In genomic region chr16:58001781-58002410, GRCh38 we compare ENCODE assay signal across 1 cellular context.
TF ChIP-seq lines count a peak whose summit lies in the region.

No MANE protein-coding gene starts in this region.

TF ChIP-seq in GM12878, 131 proteins besides CTCF, POLR2A, EP300 and RAD21:
- TF ChIP-seq SMC3 (IDR thresholded peaks at IDR 0.05; ENCODE audit: borderline replicate concordance, low read length), result no peak
- TF ChIP-seq JUND (IDR thresholded peaks at IDR 0.05; ENCODE audit: low read depth, low read length), result no peak
- TF ChIP-seq POLR2AphosphoS5 (IDR thresholded peaks at IDR 0.05; ENCODE audit: low read length), result no peak
- TF ChIP-seq DPF2 (IDR thresholded peaks at IDR 0.05), result no peak
- TF ChIP-seq TCF12 (IDR thresholded peaks at IDR 0.05; ENCODE audit: low read depth, low read length), result no peak
- TF ChIP-seq HDAC6 (IDR thresholded peaks at IDR 0.05; ENCODE audit: unreplicated experiment), result no peak
- no peak for TF ChIP-seq ZNF687 (IDR thresholded peaks at IDR 0.05)
- no peak for TF ChIP-seq SRF (IDR thresholded peaks at IDR 0.05; ENCODE audit: low read depth in 2 of 2, low read length in 2 of 2)
- no peak for TF ChIP-seq PML (IDR thresholded peaks at IDR 0.05; ENCODE audit: low read length)
- TF ChIP-seq RUNX3 (IDR thresholded peaks at IDR 0.05; ENCODE audit: low read length), result no peak
- TF ChIP-seq, protein P1, sequence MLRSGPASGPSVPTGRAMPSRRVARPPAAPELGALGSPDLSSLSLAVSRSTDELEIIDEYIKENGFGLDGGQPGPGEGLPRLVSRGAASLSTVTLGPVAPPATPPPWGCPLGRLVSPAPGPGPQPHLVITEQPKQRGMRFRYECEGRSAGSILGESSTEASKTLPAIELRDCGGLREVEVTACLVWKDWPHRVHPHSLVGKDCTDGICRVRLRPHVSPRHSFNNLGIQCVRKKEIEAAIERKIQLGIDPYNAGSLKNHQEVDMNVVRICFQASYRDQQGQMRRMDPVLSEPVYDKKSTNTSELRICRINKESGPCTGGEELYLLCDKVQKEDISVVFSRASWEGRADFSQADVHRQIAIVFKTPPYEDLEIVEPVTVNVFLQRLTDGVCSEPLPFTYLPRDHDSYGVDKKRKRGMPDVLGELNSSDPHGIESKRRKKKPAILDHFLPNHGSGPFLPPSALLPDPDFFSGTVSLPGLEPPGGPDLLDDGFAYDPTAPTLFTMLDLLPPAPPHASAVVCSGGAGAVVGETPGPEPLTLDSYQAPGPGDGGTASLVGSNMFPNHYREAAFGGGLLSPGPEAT (IDR thresholded peaks at IDR 0.05; ENCODE audit: low read depth), result no peak
- TF ChIP-seq FOXM1 (IDR thresholded peaks at IDR 0.05; ENCODE audit: low read depth, low read length), result no peak
- no peak for TF ChIP-seq ZSCAN29 (IDR thresholded peaks at IDR 0.05)
- TF ChIP-seq ZNF274 (IDR thresholded peaks at IDR 0.05; ENCODE audit: insufficient read depth, insufficient read length), result no peak
- no peak for TF ChIP-seq HDAC2 (IDR thresholded peaks at IDR 0.05)
- TF ChIP-seq MYC (IDR thresholded peaks at IDR 0.05; ENCODE audit: insufficient read depth, insufficient read length, insufficient replicate concordance, low read length, severe bottlenecking), result no peak
- no peak for TF ChIP-seq FOS (IDR thresholded peaks at IDR 0.05; ENCODE audit: borderline replicate concordance, extremely low read depth, insufficient read length)
TF ChIP-seq in GM12878: peak in this region for 0.
